Comparison of ENCODE assay signal across 13 cellular contexts in the genomic region with DNA sequence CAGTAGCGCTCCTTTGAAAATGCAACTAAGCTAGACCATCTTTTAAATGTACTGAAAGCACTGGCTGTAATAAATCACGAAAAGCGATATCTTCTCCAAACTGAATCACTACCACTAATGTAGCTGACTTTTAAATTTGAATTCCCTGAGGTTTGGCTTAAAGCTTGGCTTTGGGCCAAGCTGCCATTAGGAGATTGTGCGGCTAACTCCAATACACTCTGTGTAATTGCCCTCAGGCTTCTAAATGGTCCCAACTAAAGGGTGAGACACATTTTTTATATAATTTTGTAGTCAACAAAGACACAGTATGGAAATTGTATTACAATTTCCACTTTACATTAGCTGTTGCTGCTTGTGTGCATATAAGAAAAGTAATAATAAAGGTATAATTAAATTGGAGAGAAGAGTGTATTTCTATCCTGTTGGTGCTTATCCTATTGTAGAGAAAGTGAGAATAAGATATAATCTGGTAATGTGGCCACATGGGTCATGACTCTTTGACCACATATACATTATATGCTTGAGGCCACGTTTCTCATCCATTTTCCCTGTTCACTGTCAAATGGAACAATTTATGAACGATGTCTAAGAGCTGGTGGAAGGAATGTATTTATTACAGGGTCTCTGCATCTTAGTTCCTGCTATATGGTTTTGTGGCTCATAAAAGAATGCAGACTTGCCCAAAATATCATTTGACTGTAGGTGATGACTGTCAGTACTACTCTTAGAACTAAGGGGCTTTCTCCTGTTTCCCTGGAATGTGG.
DNase-seq lines count a peak whose midpoint lies in the region; ATAC-seq and TF ChIP-seq lines count a peak whose summit lies in the region.
"Had no signal": no experiment of that assay in that cellular context is flagged by ENCODE, and none has a peak within 500 bp of the region (broad histone marks: within the 10 kb centered on the region; RNA-seq: fewer than 3 reads in every experiment).

No MANE protein-coding gene starts in this region.

- peaks cover 9% of the 10 kb centered on the region for H3K9me3 Mint-ChIP-seq in glutamatergic neuron (ENCODE audit: unreplicated experiment)
- H3K9me3 Mint-ChIP-seq: activated naive CD4-positive, alpha-beta T cell treated with anti-CD3 and anti-CD28 coated beads for 36 hours; dendritic cell treated with granulocyte-macrophage colony-stimulating factor and Interleukin-4, amounts not matched to agents 40 ng/mL and 50 ng/mL, for 4 days had no signal

- H3K9ac ChIP-seq in SK-N-MC (ENCODE audit: insufficient read length) = no peak overlapping the region

- H3K9me3 ChIP-seq in SK-N-MC (ENCODE audit: low read depth, low read length) = no peaks in the 10 kb centered on the region
- H3K9me3 ChIP-seq: lower lobe of right lung had no signal

- TF ChIP-seq CTCF in glutamatergic neuron (IDR thresholded peaks at IDR 0.05; ENCODE audit: partially characterized antibody, unreplicated experiment) = no peak

- peak overlapping the region; percentile 90 for H3K27ac Mint-ChIP-seq in glutamatergic neuron (ENCODE audit: unreplicated experiment)
- H3K27ac Mint-ChIP-seq: activated naive CD4-positive, alpha-beta T cell treated with anti-CD3 and anti-CD28 coated beads for 36 hours; CD4-positive, alpha-beta T cell; dendritic cell treated with granulocyte-macrophage colony-stimulating factor and Interleukin-4, amounts not matched to agents 40 ng/mL and 50 ng/mL, for 4 days had no signal

- peak overlapping the region; percentile 30 for H3K4me3 Mint-ChIP-seq in glutamatergic neuron (ENCODE audit: unreplicated experiment)
- H3K4me3 Mint-ChIP-seq: activated naive CD4-positive, alpha-beta T cell treated with anti-CD3 and anti-CD28 coated beads for 36 hours; CD4-positive, alpha-beta T cell; dendritic cell treated with granulocyte-macrophage colony-stimulating factor and Interleukin-4, amounts not matched to agents 40 ng/mL and 50 ng/mL, for 4 days had no signal

- H3K4me1 Mint-ChIP-seq in glutamatergic neuron (ENCODE audit: low read depth, unreplicated experiment) = peaks cover 42% of the 10 kb centered on the region

- peaks cover 4% of the 10 kb centered on the region for H3K27me3 Mint-ChIP-seq in glutamatergic neuron (ENCODE audit: unreplicated experiment)
- H3K27me3 Mint-ChIP-seq: CD4-positive, alpha-beta T cell had no signal

- H3K36me3 ChIP-seq in SK-N-MC (ENCODE audit: insufficient read depth, low read length) = no peaks in the 10 kb centered on the region
- H3K36me3 ChIP-seq: lower lobe of right lung had no signal

- peak overlapping the region; percentile 68 for H3K4me3 ChIP-seq in SK-N-MC
- H3K4me3 ChIP-seq: lower lobe of right lung had no signal

- H3K36me3 Mint-ChIP-seq in glutamatergic neuron (ENCODE audit: unreplicated experiment) = no peaks in the 10 kb centered on the region

- DNase-seq in EH (ENCODE audit: low read depth) (peak; percentile 65), NCI-H128 (lab: John Stamatoyannopoulos, UW; ENCODE audit: unreplicated experiment) (peak; percentile 82), SK-N-MC (ENCODE audit: low read depth, low spot score) (peak; percentile 86), glutamatergic neuron (peak; percentile 55), epidermal melanocyte (ENCODE audit: insufficient read length, low spot score) (no peak), SIG-M5 (lab: John Stamatoyannopoulos, UW) (no peak)
- no peak for DNase-seq in activated CD4-positive, alpha-beta T cell treated with anti-CD3 and anti-CD28 coated beads, Interleukin-2, amount 50 U/mL, for 48 hours
- DNase-seq: activated naive CD4-positive, alpha-beta T cell treated with anti-CD3 and anti-CD28 coated beads for 36 hours; CD4-positive, alpha-beta T cell; lower lobe of right lung; NCI-H1930 had no signal

- no peak for ATAC-seq in HG03039 (IDR thresholded peaks at IDR 0.05; ENCODE audit: unreplicated experiment)
- ATAC-seq: lower lobe of right lung had no signal

- H3K27ac ChIP-seq in SK-N-MC = peak overlapping the region; percentile 78
- H3K27ac ChIP-seq: lower lobe of right lung had no signal

Comparison
In these comparisons a context has a peak if more than half of its experiments do, and no peak if none do; other contexts are left out.
1. DNase-seq: peak in EH (single experiment), NCI-H128 (single experiment), SK-N-MC (single experiment) and glutamatergic neuron (single experiment); none in epidermal melanocyte (single experiment), activated CD4-positive, alpha-beta T cell treated with anti-CD3 and anti-CD28 coated beads, Interleukin-2, amount 50 U/mL, for 48 hours (0 of 2) and SIG-M5 (single experiment).